In genomic region chr22:11629661-11630385, GRCh38 we compare ENCODE assay signal across 15 cellular contexts.
DNase-seq lines count a peak whose midpoint lies in the region; ATAC-seq and TF ChIP-seq lines count a peak whose summit lies in the region.
"Had no signal": no experiment of that assay in that cellular context is flagged by ENCODE, and none has a peak within 500 bp of the region (broad histone marks: within the 10 kb centered on the region; RNA-seq: fewer than 3 reads in every experiment).

No MANE protein-coding gene starts in this region.

- H3K9me3 Mint-ChIP-seq in endothelial cell (ENCODE audit: unreplicated experiment) (peaks cover 45% of the 10 kb centered on the region), MCF 10A (ENCODE audit: unreplicated experiment) (peaks cover 16% of the 10 kb centered on the region)

- H3K27me3 ChIP-seq in BLaER1 (no peaks in the 10 kb centered on the region; the same call in 1 of the 2 replicates), neuronal stem cell (ENCODE audit: control insufficient read depth in 3 of 3, insufficient read depth in 3 of 3, low read depth in 1 of 3, low read length in 3 of 3) (no peaks in the 10 kb centered on the region)

- ATAC-seq in GM18519 (IDR thresholded peaks at IDR 0.05; ENCODE audit: low FRiP score, unreplicated experiment) = no peak
- ATAC-seq: K562 had no signal

- BruUV-seq in MCF 10A (replicated peaks; lab: Mats Ljungman, UMichigan) = no TSS peak

- POLR2A ChIA-PET in MCF 10A (lab: Yijun Ruan, JAX) = no interaction called here

- peak overlapping the region; percentile 54 for H3K4me3 ChIP-seq in BLaER1
- peak overlapping the region in 1 of 2 donors; percentile 13 for H3K4me3 ChIP-seq in neuronal stem cell (ENCODE audit: low read length in 2 of 2)
- H3K4me3 ChIP-seq in foreskin fibroblast (ENCODE audit: low read depth in 1 of 2, low read length in 2 of 2) = no peak overlapping the region
- H3K4me3 ChIP-seq: K562 had no signal

- no peak overlapping the region for H3K4me2 ChIP-seq in BLaER1
- no peak overlapping the region for H3K4me2 ChIP-seq in neuronal stem cell (ENCODE audit: insufficient read depth, low read length, poor library complexity, severe bottlenecking)

- no peak overlapping the region for H3K4ac ChIP-seq in neuronal stem cell (ENCODE audit: low read length)

- peaks cover 32% of the 10 kb centered on the region for H3K27me3 Mint-ChIP-seq in endothelial cell (ENCODE audit: unreplicated experiment)
- H3K27me3 Mint-ChIP-seq in MCF 10A (ENCODE audit: insufficient read depth, unreplicated experiment) = no peaks in the 10 kb centered on the region

- DNase-seq in GM20000 (ENCODE audit: low spot score) (peak; percentile 52), endothelial cell (ENCODE audit: low spot score) (no peak), neuronal stem cell (ENCODE audit: low spot score) (no peak), MCF 10A (ENCODE audit: unreplicated experiment) (no peak), foreskin fibroblast (no peak), NCI-H2171 treated with DMSO at 0.1 percent for 48 hours (lab: John Stamatoyannopoulos, UW) (no peak)
- DNase-seq: GF-D8, HCEC 1CT, NCI-H1417 treated with DMSO at 0.1 percent for 48 hours, NCI-H1930, NCI-H2171 had no signal

- peak overlapping the region; percentile 42 for H2BK5ac ChIP-seq in neuronal stem cell (ENCODE audit: low read length)

- no peak overlapping the region for H3K18ac ChIP-seq in neuronal stem cell (ENCODE audit: low read length)

- H3K23ac ChIP-seq in neuronal stem cell (ENCODE audit: low read depth, low read length, poor library complexity) = peak overlapping the region; percentile 8

- H4K91ac ChIP-seq in neuronal stem cell (ENCODE audit: low read depth, low read length, poor library complexity) = no peak overlapping the region

- H2BK12ac ChIP-seq in neuronal stem cell (ENCODE audit: low read length) = no peak overlapping the region

- H3K4me1 Mint-ChIP-seq in endothelial cell (ENCODE audit: unreplicated experiment) (no peaks in the 10 kb centered on the region), MCF 10A (ENCODE audit: insufficient read depth, unreplicated experiment) (no peaks in the 10 kb centered on the region)

- H3K9ac ChIP-seq in BLaER1 (no peak overlapping the region), neuronal stem cell (ENCODE audit: low read depth, low read length, poor library complexity) (no peak overlapping the region)

- H3K9me3 ChIP-seq in BLaER1 (peaks cover 56% of the 10 kb centered on the region), neuronal stem cell (replicated peaks in 1 of 2; ENCODE audit: control insufficient read depth in 2 of 2, insufficient read depth in 1 of 2, low read depth in 1 of 2, low read length in 2 of 2) (peaks cover 0 to 30% of the 10 kb centered on the region in 2 donors)

- H3K4me3 Mint-ChIP-seq in endothelial cell (ENCODE audit: unreplicated experiment) (peak overlapping the region; percentile 56), MCF 10A (ENCODE audit: unreplicated experiment) (no peak overlapping the region)

- no peaks in the 10 kb centered on the region for H4K20me1 ChIP-seq in BLaER1

- intact Hi-C loops in MCF 10A (cut with micrococcal nuclease) = no loop called here

- H2AK5ac ChIP-seq in neuronal stem cell (ENCODE audit: low read depth, low read length) = no peak overlapping the region

- H3K27ac Mint-ChIP-seq in endothelial cell (ENCODE audit: unreplicated experiment) (peak overlapping the region; percentile 28), MCF 10A (ENCODE audit: low read depth, unreplicated experiment) (no peak overlapping the region)

- no peaks in the 10 kb centered on the region for H3K36me3 ChIP-seq in BLaER1
- no peaks in the 10 kb centered on the region for H3K36me3 ChIP-seq in neuronal stem cell (replicated peaks in 1 of 2; ENCODE audit: control insufficient read depth in 2 of 2, insufficient read depth in 2 of 2, low read length in 2 of 2)

- H4K8ac ChIP-seq in neuronal stem cell (ENCODE audit: low read depth, low read length) = no peak overlapping the region

- H3K14ac ChIP-seq in neuronal stem cell (ENCODE audit: low read length) = no peak overlapping the region

- no peak for TF ChIP-seq CTCF in GM20000 (IDR thresholded peaks at IDR 0.05; ENCODE audit: extremely low read depth, missing control alignments)
- no peak for TF ChIP-seq CTCF in endothelial cell (IDR thresholded peaks at IDR 0.05; ENCODE audit: unreplicated experiment)
- TF ChIP-seq CTCF in MCF 10A (IDR thresholded peaks at IDR 0.05; ENCODE audit: unreplicated experiment) = no peak
- no peak for TF ChIP-seq CTCF in foreskin fibroblast (IDR thresholded peaks at IDR 0.05; ENCODE audit: low read depth, low read length)

- no peak overlapping the region for H2BK120ac ChIP-seq in neuronal stem cell (ENCODE audit: low read depth, low read length)

- H3K36me3 Mint-ChIP-seq in endothelial cell (ENCODE audit: low read depth, unreplicated experiment) (peaks cover 32% of the 10 kb centered on the region), MCF 10A (ENCODE audit: insufficient read depth, unreplicated experiment) (peaks cover 12% of the 10 kb centered on the region)

- H3K27ac ChIP-seq in BLaER1 (no peak overlapping the region), neuronal stem cell (replicated peaks; ENCODE audit: low read length) (no peak overlapping the region)
- H3K27ac ChIP-seq: C4-2B had no signal

- CTCF ChIA-PET in MCF 10A (lab: Yijun Ruan, JAX) = no interaction called here

- H3K4me1 ChIP-seq in BLaER1 = no peaks in the 10 kb centered on the region
- no peaks in the 10 kb centered on the region for H3K4me1 ChIP-seq in neuronal stem cell (ENCODE audit: control insufficient read depth in 2 of 2, insufficient read depth in 1 of 2, low read depth in 1 of 2, low read length in 2 of 2)

- no CpG with 5 or more reads among the region's 35 CpGs for whole genome bisulfite sequencing in neuronal stem cell (ENCODE audit: extremely low coverage in 2 of 2, insufficient read length in 2 of 2, insufficient replicate concordance in 1 of 2), 2 donors

- no peak overlapping the region for H2AFZ ChIP-seq in neuronal stem cell (ENCODE audit: low read length)

- H3K79me1 ChIP-seq in neuronal stem cell (ENCODE audit: low read depth, low read length) = no peaks in the 10 kb centered on the region

- no peak overlapping the region for H2BK15ac ChIP-seq in neuronal stem cell (ENCODE audit: low read length)
